ENCODE assay signal across 1 cellular context in genomic region chr13:50140153-50140552, GRCh38.
TF ChIP-seq lines count a peak whose summit lies in the region.

No MANE protein-coding gene starts in this region.

TF ChIP-seq in K562, 482 proteins besides CTCF, POLR2A, EP300 and RAD21 (continued from another document):
- TF ChIP-seq ATF3 (IDR thresholded peaks at IDR 0.05) (0 out of 2 replicates have a peak, but pooled peaks have one; percentile 8), ATF3 (CRISPR knock-in tag; conservative IDR thresholded peaks at IDR 0.05) (no peak)
TF ChIP-seq in K562: peak in this region for 1.
